9 cellular contexts compared by ENCODE assay signal in the genomic region with DNA sequence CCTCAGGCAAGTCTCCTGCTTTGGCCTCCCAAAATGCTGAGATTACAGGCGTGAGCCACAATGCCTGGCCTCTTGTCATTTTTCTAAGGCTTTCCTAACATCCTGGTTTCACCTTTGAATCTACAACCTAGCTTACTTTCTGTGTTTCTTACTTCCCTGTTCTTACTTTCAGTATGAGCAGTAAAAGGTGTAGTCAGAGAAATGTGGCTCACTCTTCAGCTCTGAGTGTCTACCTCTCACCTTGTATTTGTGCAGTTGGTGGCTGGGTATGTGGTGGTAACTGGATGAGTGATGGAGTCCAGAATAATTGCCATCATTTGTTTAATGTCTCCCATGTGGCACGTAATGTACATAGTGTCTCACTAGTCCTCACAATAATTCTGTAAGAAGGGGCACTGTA. TPM values are rescaled to one million over a fixed set of nuclear protein-coding genes. Genes with fewer than 3 reads are reported as not detected.
DNase-seq lines count a peak whose midpoint lies in the region; ATAC-seq and TF ChIP-seq lines count a peak whose summit lies in the region.
"Had no signal": no experiment of that assay in that cellular context is flagged by ENCODE, and none has a peak within 500 bp of the region (broad histone marks: within the 10 kb centered on the region; RNA-seq: fewer than 3 reads in every experiment).

No MANE protein-coding gene starts in this region.

- no peak overlapping the region for H3K4me3 ChIP-seq in ACC112 (ENCODE audit: low read depth, low read length)
- H3K4me3 ChIP-seq in left ventricle myocardium inferior: no peak overlapping the region

- no peak for TF ChIP-seq CTCF in left ventricle myocardium inferior (IDR thresholded peaks at IDR 0.05; ENCODE audit: borderline replicate concordance)

- DNase-seq in NCI-H774 (lab: John Stamatoyannopoulos, UW) (peak; percentile 57), NCI-H128 (lab: John Stamatoyannopoulos, UW; ENCODE audit: unreplicated experiment) (no peak), left ventricle myocardium inferior (no peak), cerebellar cortex (ENCODE audit: low spot score) (no peak), D341Med (ENCODE audit: low spot score) (no peak)
- DNase-seq: midbrain had no signal

- H2AFZ ChIP-seq in ACC112 (ENCODE audit: low read length, unreplicated experiment): peak overlapping the region; percentile 55

- H3K27me3 ChIP-seq in ACC112 (ENCODE audit: insufficient read depth, low read length) (peaks cover 5% of the 10 kb centered on the region), left ventricle myocardium inferior (ENCODE audit: low read depth) (peaks cover 16% of the 10 kb centered on the region)

- H3K27ac ChIP-seq in ACC112 (ENCODE audit: low read depth, low read length) (no peak overlapping the region), left ventricle myocardium inferior (replicated peaks) (no peak overlapping the region)

- peak; percentile 98 for ATAC-seq in GM18909 (IDR thresholded peaks at IDR 0.05; ENCODE audit: poor library complexity, unreplicated experiment)
- peak; percentile 96 for ATAC-seq in HG02852 (IDR thresholded peaks at IDR 0.05; ENCODE audit: unreplicated experiment)

- H3K4me1 ChIP-seq in ACC112 (ENCODE audit: control insufficient read depth, insufficient read depth, low read length, unreplicated experiment) (peaks cover 3% of the 10 kb centered on the region), left ventricle myocardium inferior (no peaks in the 10 kb centered on the region)

- H3K36me3 ChIP-seq in ACC112 (ENCODE audit: insufficient read depth, low read length) (no peaks in the 10 kb centered on the region), left ventricle myocardium inferior (no peaks in the 10 kb centered on the region)

- intact Hi-C loops in left ventricle myocardium inferior (cut with micrococcal nuclease): no loop called here

- no peaks in the 10 kb centered on the region for H3K9me3 ChIP-seq in left ventricle myocardium inferior (replicated peaks)

- H3K79me2 ChIP-seq in ACC112 (ENCODE audit: control insufficient read depth, insufficient read depth, low read length, unreplicated experiment): no peaks in the 10 kb centered on the region

RNA-seq across cellular contexts. Expression of a gene that starts 19.1 kb away (rescaled TPM):
- total RNA-seq in left ventricle myocardium inferior: not detected

RNA-seq across cellular contexts. Expression of a gene that starts 19.5 kb away (rescaled TPM):
- total RNA-seq in left ventricle myocardium inferior: 105 TPM

RNA-seq across cellular contexts. Expression of a gene that starts 31.7 kb away (rescaled TPM):
- not detected for total RNA-seq in left ventricle myocardium inferior

RNA-seq across cellular contexts. Expression of a gene that starts 47.7 kb away (rescaled TPM):
- total RNA-seq in left ventricle myocardium inferior: 0.22 TPM
